In the genomic region with DNA sequence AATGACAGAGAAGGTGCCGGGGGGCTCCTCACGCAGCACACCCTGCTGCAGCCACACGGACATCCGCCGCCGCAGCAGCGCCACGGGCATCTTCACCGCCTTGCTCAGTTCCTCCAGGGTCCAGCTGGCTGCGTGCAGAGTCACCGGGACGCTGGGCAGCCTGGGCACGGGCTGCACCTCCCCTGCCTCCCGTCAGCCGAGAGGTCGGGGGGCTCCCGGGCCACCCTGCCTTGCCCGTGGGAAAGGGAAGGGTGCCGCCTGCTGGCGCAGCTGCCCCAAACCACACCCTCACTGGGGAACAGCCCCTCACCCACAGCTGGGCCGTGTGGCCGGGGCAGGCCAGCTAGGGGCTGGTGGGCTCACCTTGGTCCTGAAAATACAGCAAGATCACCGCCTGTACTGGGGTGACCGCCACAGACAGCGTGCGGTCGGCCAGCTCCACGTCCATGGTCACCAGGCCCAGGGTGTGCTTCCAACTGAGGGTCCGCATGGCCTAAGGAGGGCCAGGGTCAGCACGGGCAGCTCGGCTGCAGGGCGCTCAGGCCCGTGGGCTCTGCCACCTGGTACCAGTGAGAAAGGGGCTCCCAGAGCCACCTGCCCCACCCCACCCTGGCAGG, we compare ENCODE assay signal across 1 cellular context.
TF ChIP-seq lines count a peak whose summit lies in the region.

No MANE protein-coding gene starts in this region.

TF ChIP-seq in K562, 482 proteins besides CTCF, POLR2A, EP300 and RAD21:
- TF ChIP-seq, protein P1, sequence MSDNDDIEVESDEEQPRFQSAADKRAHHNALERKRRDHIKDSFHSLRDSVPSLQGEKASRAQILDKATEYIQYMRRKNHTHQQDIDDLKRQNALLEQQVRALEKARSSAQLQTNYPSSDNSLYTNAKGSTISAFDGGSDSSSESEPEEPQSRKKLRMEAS (CRISPR knock-in tag; IDR thresholded peaks at IDR 0.05) = 0 out of 2 replicates have a peak, but pooled peaks have one; percentile 31
- no peak for TF ChIP-seq HNRNPK (IDR thresholded peaks at IDR 0.05; ENCODE audit: low read depth, low read length, poor library complexity, severe bottlenecking)
- TF ChIP-seq, protein P2, sequence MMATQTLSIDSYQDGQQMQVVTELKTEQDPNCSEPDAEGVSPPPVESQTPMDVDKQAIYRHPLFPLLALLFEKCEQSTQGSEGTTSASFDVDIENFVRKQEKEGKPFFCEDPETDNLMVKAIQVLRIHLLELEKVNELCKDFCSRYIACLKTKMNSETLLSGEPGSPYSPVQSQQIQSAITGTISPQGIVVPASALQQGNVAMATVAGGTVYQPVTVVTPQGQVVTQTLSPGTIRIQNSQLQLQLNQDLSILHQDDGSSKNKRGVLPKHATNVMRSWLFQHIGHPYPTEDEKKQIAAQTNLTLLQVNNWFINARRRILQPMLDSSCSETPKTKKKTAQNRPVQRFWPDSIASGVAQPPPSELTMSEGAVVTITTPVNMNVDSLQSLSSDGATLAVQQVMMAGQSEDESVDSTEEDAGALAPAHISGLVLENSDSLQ (IDR thresholded peaks at IDR 0.05) = no peak
- TF ChIP-seq, protein P3, sequence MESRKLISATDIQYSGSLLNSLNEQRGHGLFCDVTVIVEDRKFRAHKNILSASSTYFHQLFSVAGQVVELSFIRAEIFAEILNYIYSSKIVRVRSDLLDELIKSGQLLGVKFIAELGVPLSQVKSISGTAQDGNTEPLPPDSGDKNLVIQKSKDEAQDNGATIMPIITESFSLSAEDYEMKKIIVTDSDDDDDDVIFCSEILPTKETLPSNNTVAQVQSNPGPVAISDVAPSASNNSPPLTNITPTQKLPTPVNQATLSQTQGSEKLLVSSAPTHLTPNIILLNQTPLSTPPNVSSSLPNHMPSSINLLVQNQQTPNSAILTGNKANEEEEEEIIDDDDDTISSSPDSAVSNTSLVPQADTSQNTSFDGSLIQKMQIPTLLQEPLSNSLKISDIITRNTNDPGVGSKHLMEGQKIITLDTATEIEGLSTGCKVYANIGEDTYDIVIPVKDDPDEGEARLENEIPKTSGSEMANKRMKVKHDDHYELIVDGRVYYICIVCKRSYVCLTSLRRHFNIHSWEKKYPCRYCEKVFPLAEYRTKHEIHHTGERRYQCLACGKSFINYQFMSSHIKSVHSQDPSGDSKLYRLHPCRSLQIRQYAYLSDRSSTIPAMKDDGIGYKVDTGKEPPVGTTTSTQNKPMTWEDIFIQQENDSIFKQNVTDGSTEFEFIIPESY (CRISPR knock-in tag; IDR thresholded peaks at IDR 0.05) = peak; percentile 67
- peak; percentile 78 for TF ChIP-seq POLR2G (IDR thresholded peaks at IDR 0.05; ENCODE audit: low read depth, low read length)
- no peak for TF ChIP-seq BACH1 (tag; IDR thresholded peaks at IDR 0.05)
- TF ChIP-seq STAT5A (IDR thresholded peaks at IDR 0.05; ENCODE audit: borderline replicate concordance, low read length) = no peak
- no peak for TF ChIP-seq ZNF146 (CRISPR knock-in tag; IDR thresholded peaks at IDR 0.05; ENCODE audit: unreplicated experiment)
- no peak for TF ChIP-seq ARID1B (IDR thresholded peaks at IDR 0.05)
